ENCODE assay signal across 8 cellular contexts in genomic region chr1:8057779-8058178, GRCh38. TPM values are rescaled to one million over a fixed set of nuclear protein-coding genes. Genes with fewer than 3 reads are reported as not detected.
A peak's percentile ranks its signal among the peaks of the same experiment; 100 is the strongest.
DNase-seq lines count a peak whose midpoint lies in the region; ATAC-seq and TF ChIP-seq lines count a peak whose summit lies in the region.
"Not testable (repeated sequence)": the region's sequence is repeated elsewhere in the genome, so short reads cannot be mapped to it uniquely, and the experiment has no call there.

No MANE protein-coding gene starts in this region.

- TF ChIP-seq CTCF in A673 (conservative IDR thresholded peaks at IDR 0.05; ENCODE audit: low read depth, low read length); Calu3 (IDR thresholded peaks at IDR 0.05; ENCODE audit: unreplicated experiment); Panc1 (IDR thresholded peaks at IDR 0.05); esophagus squamous epithelium (IDR thresholded peaks at IDR 0.05); osteocyte (IDR thresholded peaks at IDR 0.05); stomach (IDR thresholded peaks at IDR 0.05); upper lobe of left lung (IDR thresholded peaks at IDR 0.05): not testable (repeated sequence)

- POLR2A ChIA-PET in A673 (lab: Charles Lee; ENCODE audit: low non-redundant PET) (interaction anchor here (0.5 kb wide), 1 partner anchor 200 kb away, joined by 9 read pairs; no protein-coding TSS in a partner anchor), Panc1 (lab: Charles Lee) (interaction anchor here (0.6 kb wide), 1 partner anchor 133 kb away, joined by 3 read pairs; no protein-coding TSS in a partner anchor)

- H3K4me3 ChIP-seq in A673 (ENCODE audit: low read depth, low read length, poor library complexity, severe bottlenecking); Panc1 (ENCODE audit: low read depth in 2 of 2, low read length in 2 of 2); esophagus squamous epithelium; stomach; upper lobe of left lung: not testable (repeated sequence)

- H3K27ac ChIP-seq in A673 (ENCODE audit: low read depth, low read length, poor library complexity, severe bottlenecking), result not testable (repeated sequence)
- H3K27ac ChIP-seq in Panc1 (ENCODE audit: low read length) (peak overlapping the region; percentile 99), esophagus squamous epithelium (peak overlapping the region; percentile 41 to 81 (median 70)), stomach (peak overlapping the region; percentile 72 to 89 (median 83)), upper lobe of left lung (peak overlapping the region in 3 of 4 donors; percentile 32 to 37 (median 37))

- H3K27me3 Mint-ChIP-seq in Calu3 (ENCODE audit: unreplicated experiment); activated T-helper 17 cell treated with anti-CD3 and anti-CD28 coated beads, Interleukin-2, amount 50 U/mL, for 72 hours; osteocyte (ENCODE audit: unreplicated experiment): not testable (repeated sequence)

- H3K4me3 Mint-ChIP-seq in Calu3 (ENCODE audit: low read depth, unreplicated experiment); activated T-helper 17 cell treated with anti-CD3 and anti-CD28 coated beads, Interleukin-2, amount 50 U/mL, for 72 hours; osteocyte (ENCODE audit: unreplicated experiment): not testable (repeated sequence)

- peak; percentile 37 for DNase-seq in A673 (ENCODE audit: low spot score)
- DNase-seq in Calu3; Panc1 (ENCODE audit: low read depth, low spot score); esophagus squamous epithelium (lab: John Stamatoyannopoulos, UW); osteocyte (ENCODE audit: extremely low spot score, unreplicated experiment); stomach: not testable (repeated sequence)
- DNase-seq in upper lobe of left lung, result peak in 1 of 2 donors; percentile 40

- not testable (repeated sequence) for H3K9me3 ChIP-seq in A673 (ENCODE audit: low read depth, low read length, poor library complexity, severe bottlenecking); Panc1 (ENCODE audit: control insufficient read depth, insufficient read depth, low read depth, low read length); esophagus squamous epithelium; stomach; upper lobe of left lung

- not testable (repeated sequence) for ATAC-seq in Panc1; activated T-helper 17 cell treated with anti-CD3 and anti-CD28 coated beads, Interleukin-2, amount 50 U/mL, for 72 hours (replicated peaks); upper lobe of left lung (ENCODE audit: low FRiP score in 2 of 2)

- H3K9me3 Mint-ChIP-seq in Calu3 (ENCODE audit: low read depth, unreplicated experiment); activated T-helper 17 cell treated with anti-CD3 and anti-CD28 coated beads, Interleukin-2, amount 50 U/mL, for 72 hours; osteocyte (ENCODE audit: unreplicated experiment): not testable (repeated sequence)

- H3K4me1 Mint-ChIP-seq in Calu3 (ENCODE audit: low read depth, unreplicated experiment) (peaks cover 37% of the 10 kb centered on the region), osteocyte (ENCODE audit: unreplicated experiment) (peaks cover 45% of the 10 kb centered on the region)
- not testable (repeated sequence) for H3K4me1 Mint-ChIP-seq in activated T-helper 17 cell treated with anti-CD3 and anti-CD28 coated beads, Interleukin-2, amount 50 U/mL, for 72 hours

- WGBS in esophagus squamous epithelium, 2 donors, result 69 to 82% methylated on average over 7 of the region's 7 CpGs
- WGBS in stomach, 5 donors, result 94 to 96% (median 94%) methylated on average over 7 of the region's 7 CpGs
- 74 to 75% methylated on average over 7 of the region's 7 CpGs for WGBS in upper lobe of left lung, 2 donors

- CTCF ChIA-PET in A673 (lab: Charles Lee); Calu3 (lab: Charles Lee); Panc1 (lab: Charles Lee): not testable (repeated sequence)

- not testable (repeated sequence) for H3K27me3 ChIP-seq in A673 (replicated peaks; ENCODE audit: insufficient read depth, low read depth, low read length, poor library complexity); Panc1 (ENCODE audit: control insufficient read depth, insufficient read depth, low read length); esophagus squamous epithelium; stomach; upper lobe of left lung

- H3K36me3 Mint-ChIP-seq in Calu3 (ENCODE audit: insufficient read depth, unreplicated experiment), result peaks cover 19% of the 10 kb centered on the region
- not testable (repeated sequence) for H3K36me3 Mint-ChIP-seq in activated T-helper 17 cell treated with anti-CD3 and anti-CD28 coated beads, Interleukin-2, amount 50 U/mL, for 72 hours (ENCODE audit: low read depth); osteocyte (ENCODE audit: unreplicated experiment)

- H3K36me3 ChIP-seq in A673 (ENCODE audit: insufficient read depth, low read length, poor library complexity, severe bottlenecking); Panc1 (ENCODE audit: control insufficient read depth, insufficient read depth, low read length); esophagus squamous epithelium; stomach; upper lobe of left lung: not testable (repeated sequence)

- BruUV-seq in A673 (replicated peaks; lab: Mats Ljungman, UMichigan); Calu3 (replicated peaks; lab: Mats Ljungman, UMichigan); Panc1 (replicated peaks; lab: Mats Ljungman, UMichigan): not testable (repeated sequence)

- TF ChIP-seq EP300 in stomach (IDR thresholded peaks at IDR 0.05); upper lobe of left lung (IDR thresholded peaks at IDR 0.05): not testable (repeated sequence)

- intact Hi-C loops in A673 (cut with micrococcal nuclease; ENCODE audit: unreplicated experiment); Calu3 (cut with micrococcal nuclease; ENCODE audit: unreplicated experiment); Panc1 (cut with micrococcal nuclease; ENCODE audit: unreplicated experiment); esophagus squamous epithelium (cut with DNase I); stomach (cut with DNase I; ENCODE audit: low total_unique reads): not testable (repeated sequence)

- not testable (repeated sequence) for H3K4me1 ChIP-seq in A673 (ENCODE audit: insufficient read depth, low read length, poor library complexity, severe bottlenecking)
- H3K4me1 ChIP-seq in Panc1 (ENCODE audit: control insufficient read depth, insufficient read depth, low read length) (peaks cover 67% of the 10 kb centered on the region), esophagus squamous epithelium (peaks cover 13 to 55% (median 32%) of the 10 kb centered on the region in 3 donors), stomach (peaks cover 28 to 74% (median 49%) of the 10 kb centered on the region in 4 donors), upper lobe of left lung (peaks cover 0 to 27% (median 12%) of the 10 kb centered on the region in 4 donors)

- H3K27ac Mint-ChIP-seq in Calu3 (ENCODE audit: unreplicated experiment), result peak overlapping the region; percentile 16
- H3K27ac Mint-ChIP-seq in activated T-helper 17 cell treated with anti-CD3 and anti-CD28 coated beads, Interleukin-2, amount 50 U/mL, for 72 hours, result peak overlapping the region; percentile 28
- H3K27ac Mint-ChIP-seq in osteocyte (ENCODE audit: unreplicated experiment), result peak overlapping the region; percentile 80

- not testable (repeated sequence) for TF ChIP-seq POLR2A in esophagus squamous epithelium (IDR thresholded peaks at IDR 0.05); stomach (IDR thresholded peaks at IDR 0.05); upper lobe of left lung (IDR thresholded peaks at IDR 0.05)

- in situ Hi-C loops in Panc1 (cut with HindIII; ENCODE audit: low pct_unique_long_range_greater_than_20kb, low sequenced_read_pairs), result not testable (repeated sequence)

RNA-seq across cellular contexts. Expression of gene ERRFI1, which starts 31.7 kb away (rescaled TPM):
- total RNA-seq in A673 (2021), result 36.2 and 44.4 TPM in 2 replicates
- 74.9 and 83.0 TPM in 2 replicates for total RNA-seq in Calu3 (2022)
- 299 TPM for total RNA-seq in Panc1 (2021; ENCODE audit: unreplicated experiment)
- 276 TPM for polyA plus RNA-seq in Panc1 (2012; ENCODE audit: insufficient read length)
- total RNA-seq in activated T-helper 17 cell treated with anti-CD3 and anti-CD28 coated beads, Interleukin-2, amount 50 U/mL, for 72 hours, result 1 to 10 TPM; 1.8 to 3.1 TPM
- 10 to 100 TPM; 23.3 to 95.9 (median 49.3) TPM for total RNA-seq in esophagus squamous epithelium
- 84.2 and 96.6 TPM in 2 replicates for total RNA-seq in osteocyte
- total RNA-seq in stomach, result 100 to 1,000 TPM in 3 of 5 donors, 10 to 100 TPM in 1, 1 to 10 TPM in 1; 3.5 to 201 (median 134) TPM
- polyA plus RNA-seq in stomach, result 10 to 100 TPM; 31.4 to 47.7 (median 41.4) TPM
- 100 to 1,000 TPM in 1 of 6 donors, 10 to 100 TPM in 5; 30.4 to 164 (median 84.6) TPM for total RNA-seq in upper lobe of left lung

Comparison
In these comparisons a context has a peak if more than half of its experiments do, and no peak if none do; other contexts are left out.
1. H3K27ac Mint-ChIP-seq: peak in every context shown above with its lines; median percentile 80 in osteocyte; 28 in activated T-helper 17 cell treated with anti-CD3 and anti-CD28 coated beads, Interleukin-2, amount 50 U/mL, for 72 hours; 16 in Calu3.